11 cellular contexts compared by ENCODE assay signal in genomic region chr13:94712287-94712811, GRCh38. TPM values are rescaled to one million over a fixed set of nuclear protein-coding genes. Genes with fewer than 3 reads are reported as not detected.
DNase-seq lines count a peak whose midpoint lies in the region; ATAC-seq and TF ChIP-seq lines count a peak whose summit lies in the region.
"Had no signal": no experiment of that assay in that cellular context is flagged by ENCODE, and none has a peak within 500 bp of the region (broad histone marks: within the 10 kb centered on the region; RNA-seq: fewer than 3 reads in every experiment).

SOX21 (minus strand) TSS chr13:94712545; CDS start chr13:94712049, 496 bp downstream.

- H3K9me3 ChIP-seq in stomach smooth muscle (ENCODE audit: control insufficient read depth in 2 of 2, low read length in 2 of 2) = no peaks in the 10 kb centered on the region
- H3K9me3 ChIP-seq: pancreas had no signal

- no peak for ATAC-seq in activated CD8-positive, alpha-beta T cell treated with anti-CD3 and anti-CD28 coated beads for 36 hours

- CTCF ChIA-PET in activated CD8-positive, alpha-beta T cell treated with anti-CD3 and anti-CD28 coated beads for 36 hours (lab: Charles Lee) = no interaction called here

- no peaks in the 10 kb centered on the region for H3K36me3 Mint-ChIP-seq in activated CD8-positive, alpha-beta T cell treated with anti-CD3 and anti-CD28 coated beads for 36 hours (ENCODE audit: low read depth)

- no peak within 1 kb of the TSS for H3K9ac ChIP-seq in stomach smooth muscle (ENCODE audit: low read length in 2 of 2)

- H3K27ac Mint-ChIP-seq in activated CD8-positive, alpha-beta T cell treated with anti-CD3 and anti-CD28 coated beads for 36 hours = no peak within 1 kb of the TSS

- H3K27me3 ChIP-seq in stomach smooth muscle (ENCODE audit: control insufficient read depth in 1 of 2, insufficient read depth in 2 of 2, low read length in 2 of 2) = peaks cover 47 to 78% of the 10 kb centered on the region in 2 donors

- peak; percentile 28 for DNase-seq in activated CD4-positive, alpha-beta T cell treated with anti-CD3 and anti-CD28 coated beads for 48 hours
- DNase-seq in activated CD4-positive, alpha-beta T cell treated with anti-CD3 and anti-CD28 coated beads, Interleukin-2, amount 50 U/mL, for 4 hours = no peak
- no peak for DNase-seq in activated CD8-positive, alpha-beta T cell treated with anti-CD3 and anti-CD28 coated beads for 36 hours
- no peak for DNase-seq in superior temporal gyrus (ENCODE audit: extremely low spot score)
- DNase-seq in stimulated activated CD4-positive, alpha-beta T cell treated with anti-CD3 and anti-CD28 coated beads, Interleukin-4, amount 100 ng/mL, for 1 hour = no peak
- no peak for DNase-seq in stimulated activated CD4-positive, alpha-beta T cell treated with anti-CD3 and anti-CD28 coated beads, Interleukin-1b, Interleukin-23, amount 100 ng/mL, for 48 hours
- DNase-seq: DND-41 had no signal

- H3K4me3 ChIP-seq in iPS-11a (ENCODE audit: low read depth, low read length) = peak within 1 kb of the TSS; percentile 73
- peak within 1 kb of the TSS; percentile 26 to 59 for H3K4me3 ChIP-seq in stomach smooth muscle (ENCODE audit: low read length in 2 of 2)

- H3K36me3 ChIP-seq in stomach smooth muscle (ENCODE audit: control insufficient read depth in 2 of 2, insufficient read depth in 2 of 2, low read length in 2 of 2) = no peaks in the 10 kb centered on the region
- H3K36me3 ChIP-seq: pancreas had no signal

- peak within 1 kb of the TSS; percentile 48 for H3K4me3 Mint-ChIP-seq in activated CD8-positive, alpha-beta T cell treated with anti-CD3 and anti-CD28 coated beads for 36 hours

- H3K27me3 Mint-ChIP-seq in activated CD8-positive, alpha-beta T cell treated with anti-CD3 and anti-CD28 coated beads for 36 hours = peaks cover 61% of the 10 kb centered on the region

- no peaks in the 10 kb centered on the region for H3K9me3 Mint-ChIP-seq in activated CD8-positive, alpha-beta T cell treated with anti-CD3 and anti-CD28 coated beads for 36 hours

- H3K27ac ChIP-seq in stomach smooth muscle (ENCODE audit: low read length) = no peak within 1 kb of the TSS
- H3K27ac ChIP-seq: pancreas had no signal

- intact Hi-C loops in activated CD8-positive, alpha-beta T cell treated with anti-CD3 and anti-CD28 coated beads for 36 hours (cut with micrococcal nuclease) = no loop called here

- H3K4me1 ChIP-seq in stomach smooth muscle (ENCODE audit: control insufficient read depth, insufficient read depth, low read length) = peaks cover 30% of the 10 kb centered on the region

- POLR2A ChIA-PET in activated CD8-positive, alpha-beta T cell treated with anti-CD3 and anti-CD28 coated beads for 36 hours (lab: Charles Lee) = no interaction called here

- no peak for TF ChIP-seq CTCF in activated CD8-positive, alpha-beta T cell treated with anti-CD3 and anti-CD28 coated beads for 36 hours (IDR thresholded peaks at IDR 0.05)

- H3K4me1 Mint-ChIP-seq in activated CD8-positive, alpha-beta T cell treated with anti-CD3 and anti-CD28 coated beads for 36 hours (ENCODE audit: low read depth) = peaks cover 25% of the 10 kb centered on the region

RNA-seq across cellular contexts. Expression of gene SOX21, which starts in this region (rescaled TPM):
- total RNA-seq in activated CD8-positive, alpha-beta T cell treated with anti-CD3 and anti-CD28 coated beads for 36 hours = not detected
- total RNA-seq: T-helper 1 cell treated with Interleukin-12 subunit alpha and Interleukin-12 subunit beta and Interleukin-4 antibody, amounts not matched to agents 30 ng/mL and 1 ng/mL, for 36 hours had no signal
